ENCODE assay signal across 9 cellular contexts in genomic region chr6:88166493-88166900, GRCh38. TPM values are rescaled to one million over a fixed set of nuclear protein-coding genes. Genes with fewer than 3 reads are reported as not detected.
A peak's percentile ranks its signal among the peaks of the same experiment; 100 is the strongest.
DNase-seq lines count a peak whose midpoint lies in the region; ATAC-seq and TF ChIP-seq lines count a peak whose summit lies in the region.
"Had no signal": no experiment of that assay in that cellular context is flagged by ENCODE, and none has a peak within 500 bp of the region (broad histone marks: within the 10 kb centered on the region; RNA-seq: fewer than 3 reads in every experiment).

No MANE protein-coding gene starts in this region.

- 1% methylated on average over 43 of the region's 44 CpGs for WGBS in urinary bladder

- no peaks in the 10 kb centered on the region for H3K9me3 ChIP-seq in Caco-2

- H3K27ac ChIP-seq in urinary bladder (ENCODE audit: low read depth), result no peak overlapping the region

- H3K36me3 ChIP-seq in Caco-2 (ENCODE audit: control insufficient read depth, insufficient read depth, low read length) (no peaks in the 10 kb centered on the region), urinary bladder (ENCODE audit: insufficient read depth) (no peaks in the 10 kb centered on the region)

- H3K36me3 Mint-ChIP-seq in Caco-2 (ENCODE audit: insufficient read depth, unreplicated experiment) (no peaks in the 10 kb centered on the region), memory B cell (no peaks in the 10 kb centered on the region)

- intact Hi-C loops in Caco-2 (cut with micrococcal nuclease; ENCODE audit: unreplicated experiment), result loop anchor here (5.0 kb wide), 2 partner anchors 239 to 334 kb away; no protein-coding TSS in a partner anchor

- peaks cover 6% of the 10 kb centered on the region for H3K4me1 Mint-ChIP-seq in Caco-2 (ENCODE audit: low read depth, unreplicated experiment)
- H3K4me1 Mint-ChIP-seq in memory B cell, result peaks cover 29% of the 10 kb centered on the region

- BruUV-seq in Caco-2 (replicated peaks; lab: Mats Ljungman, UMichigan), result no TSS peak

- H3K27me3 Mint-ChIP-seq in Caco-2 (ENCODE audit: insufficient read depth, unreplicated experiment), result peaks cover 33% of the 10 kb centered on the region
- no peaks in the 10 kb centered on the region for H3K27me3 Mint-ChIP-seq in memory B cell

- H3K4me3 ChIP-seq in Caco-2 (ENCODE audit: low read depth, low read length) (peak overlapping the region; percentile 43), cardiac fibroblast (replicated peaks in 1 of 2; ENCODE audit: low read depth in 2 of 2, low read length in 2 of 2) (peak overlapping the region; percentile 53 to 80), urinary bladder (ENCODE audit: low read depth, low read length) (peak overlapping the region; percentile 56)

- H3K9me3 Mint-ChIP-seq in Caco-2 (ENCODE audit: unreplicated experiment) (no peaks in the 10 kb centered on the region), memory B cell (no peaks in the 10 kb centered on the region)

- H3K27ac Mint-ChIP-seq in Caco-2 (ENCODE audit: unreplicated experiment) (no peak overlapping the region), memory B cell (peak overlapping the region; percentile 88)

- ATAC-seq in GM19467 (IDR thresholded peaks at IDR 0.05; ENCODE audit: unreplicated experiment), result peak; percentile 25
- peak; percentile 20 for ATAC-seq in memory B cell (ENCODE audit: low read depth)

- POLR2A ChIA-PET in Caco-2 (lab: Charles Lee), result interaction anchor here (0.5 kb wide), 1 partner anchor 248 kb away, joined by 10 read pairs; no protein-coding TSS in a partner anchor

- peaks cover 2% of the 10 kb centered on the region; the same call in 1 of the 2 replicates for H3K27me3 ChIP-seq in Caco-2 (replicated peaks; ENCODE audit: control insufficient read depth, insufficient read depth, low read length)

- H3K4me1 ChIP-seq in Caco-2 (0 out of 2 replicates have a peak, but pooled peaks cover 5% of the 10 kb centered on the region), urinary bladder (ENCODE audit: insufficient read depth) (no peaks in the 10 kb centered on the region)

- CTCF ChIA-PET in Caco-2 (lab: Charles Lee), result no interaction called here

- TF ChIP-seq CTCF in Caco-2 (IDR thresholded peaks at IDR 0.05; ENCODE audit: insufficient read depth in 1 of 2, low read depth in 1 of 2, low read length in 1 of 2, severe bottlenecking in 1 of 2, unreplicated experiment in 1 of 2) (no peak), cardiac fibroblast (IDR thresholded peaks at IDR 0.05; ENCODE audit: low read depth, low read length) (no peak)

- H3K4me3 Mint-ChIP-seq in Caco-2 (ENCODE audit: unreplicated experiment), result peak overlapping the region; percentile 73
- peak overlapping the region; percentile 88 for H3K4me3 Mint-ChIP-seq in memory B cell

- DNase-seq in Caco-2, result no peak
- DNase-seq in HuH-7.5 (ENCODE audit: low spot score), result peak; percentile 33
- DNase-seq in cardiac fibroblast (ENCODE audit: low read depth in 2 of 2), result peak in 1 of 2 donors; percentile 34
- DNase-seq in memory B cell (ENCODE audit: low spot score in 2 of 2), result peak; percentile 41 to 72
- no peak for DNase-seq in DMS153 treated with DMSO at 0.1 percent for 48 hours (lab: John Stamatoyannopoulos, UW; ENCODE audit: unreplicated experiment)
- no peak for DNase-seq in NCI-H187 treated with DMSO at 0.1 percent for 48 hours (lab: John Stamatoyannopoulos, UW)

RNA-seq across cellular contexts. Expression of gene CNR1, which starts 0.3 kb away (rescaled TPM):
- total RNA-seq in Caco-2 (2022), result not detected in 2 replicates
- total RNA-seq in urinary bladder, result 5.6 TPM
- 3.4 TPM for polyA plus RNA-seq in urinary bladder
- total RNA-seq: NCI-H460 had no signal

Comparison
In these comparisons a context has a peak if more than half of its experiments do, and no peak if none do; other contexts are left out.
1. DNase-seq: peak in HuH-7.5 (single experiment) and memory B cell (2 of 2); none in Caco-2 (0 of 2), DMS153 treated with DMSO at 0.1 percent for 48 hours (single experiment) and NCI-H187 treated with DMSO at 0.1 percent for 48 hours (single experiment).
2. Peak in every context shown above with its lines, with median percentiles within 50 percentile points of each other: H3K4me3 ChIP-seq.